In the genomic region with DNA sequence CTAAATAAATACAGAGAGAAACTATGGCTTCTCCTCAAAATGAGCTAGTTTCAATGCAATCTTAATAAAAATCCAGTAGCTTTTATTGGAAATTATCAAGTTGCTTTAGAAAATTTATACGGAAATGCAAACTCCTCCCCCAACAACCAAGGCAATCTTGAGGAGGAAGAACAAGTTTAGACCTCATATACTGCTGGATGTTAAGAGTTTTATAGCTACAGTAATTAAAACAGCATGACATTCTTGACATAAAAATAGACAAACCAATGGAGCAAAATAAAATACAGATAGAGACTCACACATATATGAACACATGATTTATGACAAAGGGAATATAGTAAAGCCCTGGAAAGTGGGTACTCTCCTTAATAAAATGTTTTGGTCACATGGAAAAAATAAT, we compare ENCODE assay signal across 33 cellular contexts.
"Had no signal": no experiment of that assay in that cellular context is flagged by ENCODE, and none has a peak within 500 bp of the region (broad histone marks: within the 10 kb centered on the region; RNA-seq: fewer than 3 reads in every experiment).

No MANE protein-coding gene starts in this region.

- H3K36me3 ChIP-seq: MG63 had no signal

- H3K9me3 ChIP-seq: MG63 had no signal

- H3K4me3 ChIP-seq: MG63 had no signal

- DNase-seq: Karpas-422, Kasumi-1, MG63, MM.1S, MV-4-11, NCI-H1048, NCI-H1092, NCI-H1092 treated with DMSO at 0.1 percent for 48 hours, NCI-H1105, NCI-H1105 treated with DMSO at 0.1 percent for 48 hours, NCI-H1417, NCI-H1417 treated with DMSO at 0.1 percent for 48 hours, NCI-H1436, NCI-H1436 treated with DMSO at 0.1 percent for 48 hours, NCI-H146, NCI-H1694, NCI-H1694 treated with DMSO at 0.1 percent for 48 hours, NCI-H187, NCI-H187 treated with DMSO at 0.1 percent for 48 hours, NCI-H1930, NCI-H2029, NCI-H2029 treated with DMSO at 0.1 percent for 48 hours, NCI-H2081, NCI-H2081 treated with DMSO at 0.1 percent for 48 hours, NCI-H2107, NCI-H2171, NCI-H2171 treated with DMSO at 0.1 percent for 48 hours, NCI-H2227 treated with DMSO at 0.1 percent for 48 hours, NCI-H226, NCI-H345, NCI-H446, NCI-H446 treated with DMSO at 0.1 percent for 48 hours, NCI-H510A had no signal
